22 cellular contexts compared by ENCODE assay signal in genomic region chr4:151864068-151864467, GRCh38.
DNase-seq lines count a peak whose midpoint lies in the region; ATAC-seq, FAIRE-seq and TF ChIP-seq lines count a peak whose summit lies in the region.
"Had no signal": no experiment of that assay in that cellular context is flagged by ENCODE, and none has a peak within 500 bp of the region (broad histone marks: within the 10 kb centered on the region; RNA-seq: fewer than 3 reads in every experiment).

No MANE protein-coding gene starts in this region.

- H3K4me1 Mint-ChIP-seq in H9: peaks cover 0 to 5% of the 10 kb centered on the region in 2 experiments; a peak in 1 of 4 replicates
- H3K4me1 Mint-ChIP-seq in WTC11: no peaks in the 10 kb centered on the region
- H3K4me1 Mint-ChIP-seq: B cell, IgD-negative memory B cell had no signal

- H3K9ac ChIP-seq in H9 (ENCODE audit: extremely low read depth, insufficient read length, low read length): no peak overlapping the region
- no peak overlapping the region for H3K9ac ChIP-seq in H1 (replicated peaks in 1 of 4; ENCODE audit: extremely low read depth in 1 of 4, low read depth in 3 of 4, low read length in 3 of 4)
- H3K9ac ChIP-seq: BLaER1 treated with 17β-estradiol and CSF1 and Interleukin-3, amounts not matched to agents 10 nM and 100 nM had no signal

- no peak overlapping the region for H2BK20ac ChIP-seq in H9 (ENCODE audit: low read depth, low read length, poor library complexity, severe bottlenecking)
- H2BK20ac ChIP-seq in H1 (ENCODE audit: low read length): no peak overlapping the region

- H3K14ac ChIP-seq in H9 (ENCODE audit: insufficient read depth, low read length) (no peak overlapping the region), H1 (ENCODE audit: insufficient read length) (no peak overlapping the region)

- TF ChIP-seq POLR2A in H1 (IDR thresholded peaks at IDR 0.05; ENCODE audit: control extremely low read depth in 1 of 2, low read depth in 2 of 2, low read length in 2 of 2): no peak

- H3K79me2 ChIP-seq in H9 (ENCODE audit: insufficient read depth, low read length) (no peaks in the 10 kb centered on the region), H1 (ENCODE audit: control insufficient read depth in 1 of 2, insufficient read depth in 2 of 2, low read length in 2 of 2) (no peaks in the 10 kb centered on the region)

- H3K4me2 ChIP-seq in H9 (ENCODE audit: insufficient read depth, insufficient read length, low read length) (no peak overlapping the region), H1 (ENCODE audit: insufficient read depth in 1 of 2, low read depth in 2 of 2, low read length in 2 of 2) (no peak overlapping the region)

- no peak overlapping the region for H4K8ac ChIP-seq in H9 (replicated peaks; ENCODE audit: insufficient read length, low read depth, low read length)
- no peak overlapping the region for H4K8ac ChIP-seq in H1 (ENCODE audit: extremely low read depth, insufficient read depth, low read length)

- H3K27ac Mint-ChIP-seq in H9 (no peak overlapping the region), WTC11 (no peak overlapping the region)
- H3K27ac Mint-ChIP-seq: B cell, IgD-negative memory B cell had no signal

- peak; percentile 46 to 54 for TF ChIP-seq RAD21 in H1 (IDR thresholded peaks at IDR 0.05 in 1 of 2, conservative IDR thresholded peaks at IDR 0.05 in 1 of 2; ENCODE audit: low read depth in 2 of 2, low read length in 2 of 2)

- H3K27me3 Mint-ChIP-seq in H9 (ENCODE audit: low read depth) (peaks cover 5% of the 10 kb centered on the region), WTC11 (ENCODE audit: low read depth) (no peaks in the 10 kb centered on the region; the same call in 1 of the 2 replicates)

- H4K20me1 ChIP-seq in H9 (ENCODE audit: control insufficient read depth, insufficient read depth, insufficient read length): no peaks in the 10 kb centered on the region
- H4K20me1 ChIP-seq in H1 (replicated peaks in 1 of 2; ENCODE audit: control insufficient read depth in 1 of 2, insufficient read depth in 2 of 2, low read length in 2 of 2): no peaks in the 10 kb centered on the region
- H4K20me1 ChIP-seq: BLaER1 treated with 17β-estradiol and CSF1 and Interleukin-3, amounts not matched to agents 10 nM and 100 nM had no signal

- no peak for FAIRE-seq in H1 (lab: Jason Lieb, UNC)
- FAIRE-seq: GM12891, HTR-8/SVneo had no signal

- H2BK15ac ChIP-seq in H9 (ENCODE audit: low read depth, low read length) (no peak overlapping the region), H1 (ENCODE audit: low read length) (no peak overlapping the region)

- H2AK5ac ChIP-seq in H9 (ENCODE audit: insufficient read length, low read length) (no peak overlapping the region), H1 (ENCODE audit: low read depth, low read length) (no peak overlapping the region)

- H3K9me3 Mint-ChIP-seq in H9: peaks cover 9% of the 10 kb centered on the region in 2 experiments; a peak in 4 of 5 replicates
- peaks cover 13% of the 10 kb centered on the region for H3K9me3 Mint-ChIP-seq in WTC11

- H4K5ac ChIP-seq in H9 (ENCODE audit: insufficient read length, low read depth, low read length): no peak overlapping the region
- H4K5ac ChIP-seq in H1 (ENCODE audit: insufficient read length, low read depth, low read length): no peak overlapping the region

- WGBS in H9 (ENCODE audit: extremely low coverage, insufficient read length, low lambda C conversion rate): no CpG with 5 or more reads among the region's 5 CpGs
- 89% methylated on average over 5 of the region's 5 CpGs; no CpG with 5 or more reads in 1 of the 2 experiments for WGBS in H1 (ENCODE audit: extremely low coverage in 1 of 2, insufficient coverage in 1 of 2, insufficient read length in 1 of 2, insufficient replicate concordance in 2 of 2, low coverage in 1 of 2, low lambda C conversion rate in 2 of 2, missing lambda C conversion rate in 1 of 2), 2 experiments

- H3K79me1 ChIP-seq in H9 (ENCODE audit: insufficient read depth, low read depth, low read length, poor library complexity, severe bottlenecking) (no peaks in the 10 kb centered on the region), H1 (ENCODE audit: low read depth, low read length) (no peaks in the 10 kb centered on the region)

- H4K91ac ChIP-seq in H9 (ENCODE audit: insufficient read length, low read depth, low read length): no peak overlapping the region
- H4K91ac ChIP-seq in H1 (replicated peaks; ENCODE audit: insufficient read length, low read length): peak overlapping the region; percentile 10

- CTCF ChIA-PET in WTC11 (lab: Charles Lee) (interaction anchor here (0.6 kb wide), 2 partner anchors 65 to 259 kb away, joined by 3 read pairs; no protein-coding TSS in a partner anchor), H1 (lab: Charles Lee; ENCODE audit: partially characterized antibody) (interaction anchor here (1.5 kb wide), 1 partner anchor 20 kb away, joined by 3 read pairs; no protein-coding TSS in a partner anchor)

- no peak for DNase-seq in H9
- DNase-seq in WTC11 (ENCODE audit: low spot score): no peak
- no peak for DNase-seq in H1 (ENCODE audit: low read depth in 1 of 2, low spot score in 2 of 2)
- peak; percentile 29 for DNase-seq in iPS-NIHi7 (ENCODE audit: extremely low spot score)
- DNase-seq in stimulated activated CD4-positive, alpha-beta T cell treated with anti-CD3 and anti-CD28 coated beads, Interleukin-12 subunit alpha, Interleukin-12 subunit beta, amount 100 ng/mL, for 4 hours: no peak
- DNase-seq in stimulated activated CD4-positive, alpha-beta T cell treated with anti-CD3 and anti-CD28 coated beads, Interleukin-4, amount 100 ng/mL, for 4 hours: no peak
- DNase-seq: CD8-positive, alpha-beta memory T cell; COR-L47; DMS 273 treated with DMSO at 0.1 percent for 48 hours; DMS53; DND-41; EL; GOT3; KBM-7 had no signal

- H3K27ac ChIP-seq in H9 (ENCODE audit: insufficient read length, low read depth, low read length) (no peak overlapping the region), H1 (ENCODE audit: low read depth, low read length) (no peak overlapping the region)

- H3T11ph ChIP-seq in H9 (ENCODE audit: low read length): no peak overlapping the region

- H3K56ac ChIP-seq in H9 (ENCODE audit: insufficient read length, low read depth, low read length) (no peak overlapping the region), H1 (replicated peaks; ENCODE audit: insufficient read length, low read depth, low read length) (no peak overlapping the region)

- no peaks in the 10 kb centered on the region for H3K4me1 ChIP-seq in H9 (ENCODE audit: insufficient read depth, low read length)
- peaks cover 0 to 2% (median 0%) of the 10 kb centered on the region in 4 experiments; a peak in 1 of 7 replicates for H3K4me1 ChIP-seq in H1 (replicated peaks in 1 of 4; ENCODE audit: control insufficient read depth in 3 of 4, insufficient read depth in 4 of 4, low read length in 3 of 4)
- H3K4me1 ChIP-seq: HAP-1 had no signal

- H3K4ac ChIP-seq in H9 (ENCODE audit: low read depth, low read length) (no peak overlapping the region), H1 (replicated peaks; ENCODE audit: insufficient read length, low read depth, low read length) (no peak overlapping the region)

- TF ChIP-seq EP300 in H1 (IDR thresholded peaks at IDR 0.05; ENCODE audit: borderline replicate concordance in 1 of 2, low read depth in 2 of 2, low read length in 2 of 2): no peak

- H3K18ac ChIP-seq in H9 (ENCODE audit: insufficient read length, low read depth, low read length): no peak overlapping the region
- H3K18ac ChIP-seq in H1 (ENCODE audit: extremely low read depth, low read length): no peak overlapping the region

- H3K4me3 Mint-ChIP-seq in H9 (no peak overlapping the region), WTC11 (no peak overlapping the region)
- H3K4me3 Mint-ChIP-seq: B cell; CD8-positive, alpha-beta memory T cell; IgD-negative memory B cell had no signal

- POLR2A ChIA-PET in WTC11 (lab: Charles Lee) (no interaction called here), H1 (lab: Charles Lee; ENCODE audit: partially characterized antibody) (no interaction called here)

- H3K36me3 ChIP-seq in H1 (ENCODE audit: control insufficient read depth in 2 of 4, insufficient read depth in 4 of 4, low read length in 3 of 4): no peaks in the 10 kb centered on the region
- H3K36me3 ChIP-seq: BLaER1 treated with 17β-estradiol and CSF1 and Interleukin-3, amounts not matched to agents 10 nM and 100 nM; HAP-1 had no signal

- no peaks in the 10 kb centered on the region for H3K23me2 ChIP-seq in H9 (ENCODE audit: insufficient read length, low read depth, low read length, poor library complexity, severe bottlenecking)
- no peaks in the 10 kb centered on the region for H3K23me2 ChIP-seq in H1 (ENCODE audit: low read depth, low read length)

- H3K36me3 Mint-ChIP-seq in H9 (ENCODE audit: insufficient read depth in 1 of 3, low read depth in 3 of 3) (peaks cover 0 to 11% (median 11%) of the 10 kb centered on the region in 3 experiments; a peak in 5 of 7 replicates), WTC11 (0 out of 2 replicates have a peak, but pooled peaks cover 7% of the 10 kb centered on the region)

- no peaks in the 10 kb centered on the region for H3K27me3 ChIP-seq in H9 (ENCODE audit: insufficient read depth, low read length)
- no peaks in the 10 kb centered on the region for H3K27me3 ChIP-seq in H1 (replicated peaks in 1 of 4; ENCODE audit: control insufficient read depth in 3 of 4, extremely low read depth in 1 of 4, insufficient read depth in 3 of 4, low read length in 3 of 4)
- H3K27me3 ChIP-seq: BLaER1 treated with 17β-estradiol and CSF1 and Interleukin-3, amounts not matched to agents 10 nM and 100 nM had no signal

- TF ChIP-seq CTCF in H9 (conservative IDR thresholded peaks at IDR 0.05) (peak; percentile 30; the same call in 1 of the 3 replicates), WTC11 (IDR thresholded peaks at IDR 0.05) (no peak), H1 (IDR thresholded peaks at IDR 0.05; ENCODE audit: control extremely low read depth in 1 of 3, insufficient read depth in 1 of 3, low read depth in 1 of 3, low read length in 3 of 3) (peak in 1 of 3 experiments; percentile 12; a peak in 2 of 4 replicates)

- no peak overlapping the region for H3K23ac ChIP-seq in H9 (ENCODE audit: insufficient read length, low read depth, low read length)
- no peak overlapping the region for H3K23ac ChIP-seq in H1 (ENCODE audit: insufficient read length)

- H2BK5ac ChIP-seq in H9 (ENCODE audit: insufficient read length, low read length): no peak overlapping the region
- no peak overlapping the region for H2BK5ac ChIP-seq in H1 (ENCODE audit: low read depth, low read length)

- no peak overlapping the region for H2BK12ac ChIP-seq in H9 (ENCODE audit: insufficient read length, low read depth, low read length)
- no peak overlapping the region for H2BK12ac ChIP-seq in H1 (ENCODE audit: low read depth, low read length)

- ATAC-seq in WTC11: peak; percentile 55; the same call in 1 of the 2 replicates
- no peak for ATAC-seq in GM19023 (IDR thresholded peaks at IDR 0.05; ENCODE audit: unreplicated experiment)
- ATAC-seq in GM21737 (IDR thresholded peaks at IDR 0.05; ENCODE audit: unreplicated experiment): no peak

- H2BK120ac ChIP-seq in H9 (ENCODE audit: low read depth, low read length, poor library complexity, severe bottlenecking) (no peak overlapping the region), H1 (replicated peaks; ENCODE audit: low read depth, low read length) (no peak overlapping the region)

- H2AFZ ChIP-seq in H9 (ENCODE audit: low read length) (no peak overlapping the region), H1 (ENCODE audit: low read length) (peak overlapping the region; percentile 78; the same call in 1 of the 2 replicates)

- H3K9me3 ChIP-seq in H9 (ENCODE audit: control insufficient read depth, low read depth, low read length) (no peaks in the 10 kb centered on the region), H1 (ENCODE audit: insufficient read depth in 2 of 2, low read depth in 1 of 2, low read length in 1 of 2) (peaks cover 0 to 5% of the 10 kb centered on the region in 2 experiments; a peak in 1 of 4 replicates)
- H3K9me3 ChIP-seq: HAP-1 had no signal

- no peak overlapping the region for H3K4me3 ChIP-seq in H1 (ENCODE audit: extremely low read depth in 1 of 4, insufficient read depth in 2 of 4, low read depth in 3 of 4, low read length in 4 of 4)
- H3K4me3 ChIP-seq: BLaER1 treated with 17β-estradiol and CSF1 and Interleukin-3, amounts not matched to agents 10 nM and 100 nM; HAP-1 had no signal
